ENCODE assay signal across 19 cellular contexts in genomic region chr22:35212020-35212419, GRCh38. TPM values are rescaled to one million over a fixed set of nuclear protein-coding genes. Genes with fewer than 3 reads are reported as not detected.
DNase-seq lines count a peak whose midpoint lies in the region; ATAC-seq and TF ChIP-seq lines count a peak whose summit lies in the region.
"Had no signal": no experiment of that assay in that cellular context is flagged by ENCODE, and none has a peak within 500 bp of the region (broad histone marks: within the 10 kb centered on the region; RNA-seq: fewer than 3 reads in every experiment).

No MANE protein-coding gene starts in this region.

- H4K20me1 ChIP-seq in IMR-90 (ENCODE audit: insufficient read depth, low read length) = no peaks in the 10 kb centered on the region

- no peaks in the 10 kb centered on the region for H3K79me1 ChIP-seq in IMR-90 (ENCODE audit: low read depth in 1 of 2, low read length in 2 of 2)

- H2AK9ac ChIP-seq in IMR-90 (replicated peaks; ENCODE audit: low read depth, low read length, poor library complexity) = no peak overlapping the region

- no peak overlapping the region for H4K5ac ChIP-seq in IMR-90 (ENCODE audit: low read depth, low read length)

- CTCF ChIA-PET in AG04450 (lab: Charles Lee) (no interaction called here), IMR-90 (lab: Yijun Ruan, JAX) (no interaction called here)

- in situ Hi-C loops in IMR-90 (cut with MboI; ENCODE audit: low sequenced_read_pairs) = no loop called here

- no peak for TF ChIP-seq POLR2A in IMR-90 (IDR thresholded peaks at IDR 0.05; ENCODE audit: low read depth, low read length)
- TF ChIP-seq POLR2A in body of pancreas (IDR thresholded peaks at IDR 0.05) = no peak

- no peak overlapping the region for H2AFZ ChIP-seq in IMR-90 (replicated peaks; ENCODE audit: low read length, poor library complexity)

- H2BK5ac ChIP-seq in IMR-90 (ENCODE audit: low read depth, low read length, poor library complexity, severe bottlenecking) = no peak overlapping the region

- no peak overlapping the region for H3K4ac ChIP-seq in IMR-90 (ENCODE audit: low read depth, low read length)

- no peak overlapping the region for H2BK20ac ChIP-seq in IMR-90 (ENCODE audit: low read depth, low read length)

- H2BK120ac ChIP-seq in IMR-90 (ENCODE audit: low read depth, low read length) = no peak overlapping the region

- TF ChIP-seq CTCF in AG04450 (IDR thresholded peaks at IDR 0.05; ENCODE audit: low read depth, low read length) (no peak), IMR-90 (conservative IDR thresholded peaks at IDR 0.05; ENCODE audit: low read depth, low read length) (no peak), body of pancreas (IDR thresholded peaks at IDR 0.05) (no peak)

- no peaks in the 10 kb centered on the region for H3K4me1 ChIP-seq in IMR-90 (ENCODE audit: control insufficient read depth, insufficient read depth, low read length)
- peaks cover 8% of the 10 kb centered on the region for H3K4me1 ChIP-seq in body of pancreas
- H3K4me1 ChIP-seq: esophagus squamous epithelium had no signal

- no peak overlapping the region for H3K56ac ChIP-seq in IMR-90 (ENCODE audit: extremely low read depth, insufficient read depth, low read length)

- H4K8ac ChIP-seq in IMR-90 (ENCODE audit: low read depth in 2 of 2, low read length in 2 of 2) = no peak overlapping the region

- no peak overlapping the region for H3K4me2 ChIP-seq in IMR-90 (ENCODE audit: low read depth, low read length)

- H3K23ac ChIP-seq in IMR-90 (ENCODE audit: low read depth, low read length) = no peak overlapping the region

- WGBS in IMR-90 (ENCODE audit: extremely low coverage in 2 of 2, insufficient read length in 1 of 2), 2 experiments = 0% methylated on average over 1 of the region's 3 CpGs; no CpG with 5 or more reads in 1 of the 2 experiments
- WGBS in body of pancreas, 2 donors = 28 to 37% methylated on average over 3 of the region's 3 CpGs

- dilution Hi-C loops in IMR-90 (cut with HindIII; ENCODE audit: low sequenced_read_pairs, unreplicated experiment) = no loop called here

- intact Hi-C loops in IMR-90 (cut with micrococcal nuclease) (no loop called here), body of pancreas (cut with DNase I) (no loop called here), posterior cingulate gyrus (cut with DNase I) (no loop called here)

- H2BK15ac ChIP-seq in IMR-90 (ENCODE audit: low read depth, low read length) = no peak overlapping the region

- H3K4me3 ChIP-seq in AG04450 (ENCODE audit: low read depth, low read length) (no peak overlapping the region), IMR-90 (ENCODE audit: insufficient read depth, low read depth, low read length) (no peak overlapping the region), body of pancreas (no peak overlapping the region)
- H3K4me3 ChIP-seq: coronary artery, esophagus squamous epithelium had no signal

- H3K27me3 ChIP-seq in AG04450 (ENCODE audit: control insufficient read depth, insufficient read depth, low read length) = peaks cover 6% of the 10 kb centered on the region
- peaks cover 2% of the 10 kb centered on the region for H3K27me3 ChIP-seq in IMR-90 (ENCODE audit: control insufficient read depth, insufficient read depth, low read length)
- H3K27me3 ChIP-seq in body of pancreas = no peaks in the 10 kb centered on the region
- H3K27me3 ChIP-seq: neutrophil had no signal

- no peak for TF ChIP-seq RAD21 in IMR-90 (IDR thresholded peaks at IDR 0.05; ENCODE audit: low read length)

- H3K36me3 ChIP-seq in IMR-90 (ENCODE audit: control insufficient read depth, insufficient read depth, low read length) (no peaks in the 10 kb centered on the region), body of pancreas (replicated peaks in 1 of 2; ENCODE audit: insufficient read depth in 1 of 2, low read depth in 2 of 2) (no peaks in the 10 kb centered on the region)
- H3K36me3 ChIP-seq: esophagus squamous epithelium, neutrophil had no signal

- no peak overlapping the region for H3K9ac ChIP-seq in IMR-90 (ENCODE audit: low read depth, low read length)

- no peak overlapping the region for H4K91ac ChIP-seq in IMR-90 (ENCODE audit: insufficient read depth, low read depth, low read length)

- no peak overlapping the region for H3K14ac ChIP-seq in IMR-90 (replicated peaks; ENCODE audit: low read depth, low read length)

- no peak overlapping the region for H2AK5ac ChIP-seq in IMR-90 (ENCODE audit: low read depth, low read length)

- H3K18ac ChIP-seq in IMR-90 (ENCODE audit: low read depth, low read length) = no peak overlapping the region

- DNase-seq in AG04450 (ENCODE audit: low read depth, low spot score) (peak; percentile 6), IMR-90 (peak; percentile 65), body of pancreas (peak; percentile 22 to 69 (median 46)), kidney glomerular epithelial cell (lab: John Stamatoyannopoulos, UW) (peak; percentile 29), posterior cingulate gyrus (no peak)
- no peak for DNase-seq in activated CD8-positive, alpha-beta memory T cell treated with anti-CD3 and anti-CD28 coated beads for 24 hours
- DNase-seq in NK-92 treated with Interleukin-12 subunit alpha and Interleukin-12 subunit beta, amount 100 ng/mL, for 24 hours (lab: John Stamatoyannopoulos, UW) = no peak
- DNase-seq: activated CD4-positive, alpha-beta T cell treated with anti-CD3 and anti-CD28 coated beads for 48 hours; Calu3; esophagus squamous epithelium; Karpas-422; NCI-H187; NCI-H69; stimulated activated naive CD8-positive, alpha-beta T cell treated with anti-CD3 and anti-CD28 coated beads, Interleukin-15, amount 100 ng/mL, for 72 hours; T-helper 17 cell had no signal

- no peaks in the 10 kb centered on the region for H3K9me1 ChIP-seq in IMR-90 (ENCODE audit: insufficient read depth, low read length)

- ATAC-seq in IMR-90 (ENCODE audit: low read depth) = no peak
- no peak for ATAC-seq in body of pancreas
- ATAC-seq in HG03439 (IDR thresholded peaks at IDR 0.05; ENCODE audit: unreplicated experiment) = no peak
- ATAC-seq: HCT116; stimulated activated naive CD8-positive, alpha-beta T cell treated with anti-CD3 and anti-CD28 coated beads, Interleukin-15, amount 100 ng/mL, for 72 hours; T-helper 17 cell had no signal

- no peaks in the 10 kb centered on the region for H3K9me3 ChIP-seq in AG04450 (ENCODE audit: control insufficient read depth, insufficient read depth, low read length)
- H3K9me3 ChIP-seq in IMR-90 (ENCODE audit: control insufficient read depth, insufficient read depth, low read length) = no peaks in the 10 kb centered on the region
- no peaks in the 10 kb centered on the region for H3K9me3 ChIP-seq in body of pancreas
- H3K9me3 ChIP-seq: esophagus squamous epithelium, neutrophil had no signal

- BruUV-seq in IMR-90 (replicated peaks; lab: Mats Ljungman, UMichigan) = no TSS peak

- POLR2A ChIA-PET in AG04450 (lab: Yijun Ruan, JAX) = no interaction called here
- POLR2A ChIA-PET in IMR-90 (lab: Charles Lee; ENCODE audit: unreplicated experiment) = interaction anchor here (0.5 kb wide), 1 partner anchor 1260 kb away, joined by 4 read pairs; no protein-coding TSS in a partner anchor

- H3K27ac ChIP-seq in AG04450 (ENCODE audit: low read depth, low read length) (no peak overlapping the region), IMR-90 (ENCODE audit: insufficient read depth, low read length) (no peak overlapping the region), body of pancreas (no peak overlapping the region)
- H3K27ac ChIP-seq: coronary artery, esophagus squamous epithelium, neutrophil had no signal

TF ChIP-seq in IMR-90, 13 proteins besides CTCF, POLR2A, EP300 and RAD21:
- TF ChIP-seq USF2 (IDR thresholded peaks at IDR 0.05; ENCODE audit: low read depth, low read length) (no peak), ELK1 (IDR thresholded peaks at IDR 0.05; ENCODE audit: borderline replicate concordance, low read depth, low read length) (no peak), MAFK (IDR thresholded peaks at IDR 0.05; ENCODE audit: low read depth, low read length) (no peak), RFX5 (IDR thresholded peaks at IDR 0.05; ENCODE audit: low read depth, low read length) (no peak), MAZ (IDR thresholded peaks at IDR 0.05; ENCODE audit: borderline replicate concordance, low read depth, low read length) (no peak), SMC3 (IDR thresholded peaks at IDR 0.05; ENCODE audit: low read depth, low read length) (no peak), FOS (IDR thresholded peaks at IDR 0.05; ENCODE audit: low read depth, low read length) (no peak)

RNA-seq across cellular contexts. Expression of gene HMGXB4, which starts 45.3 kb away (rescaled TPM):
- polyA plus RNA-seq in AG04450 (2011; rRNA removed) = 22.1 and 30.4 TPM in 2 replicates
- polyA minus RNA-seq in AG04450 (2011; rRNA and poly(A)+ RNA removed) = 28.6 and 38.3 TPM in 2 replicates
- 11.8 and 17.2 TPM in 2 replicates for total RNA-seq in IMR-90 (2012; rRNA removed)
- polyA plus RNA-seq in IMR-90 (2012; rRNA removed) = 16.5 and 18.5 TPM in 2 replicates
- 3.6 and 5.8 TPM in 2 replicates for polyA plus RNA-seq in IMR-90 (2012; cell fraction: cytosol; rRNA removed)
- polyA plus RNA-seq in IMR-90 (2012; cell fraction: nucleus; rRNA removed; ENCODE audit: low replicate concordance) = 4.5 and 21.8 TPM in 2 replicates
- total RNA-seq in body of pancreas = 10 to 100 TPM in 1 of 2 donors, 1 to 10 TPM in 1; 8.2 to 13.0 TPM

Comparison
In these comparisons a context has a peak if more than half of its experiments do, and no peak if none do; other contexts are left out.
1. DNase-seq: peak in AG04450 (single experiment), IMR-90 (single experiment), body of pancreas (4 of 4) and kidney glomerular epithelial cell (single experiment); none in activated CD8-positive, alpha-beta memory T cell treated with anti-CD3 and anti-CD28 coated beads for 24 hours (single experiment), posterior cingulate gyrus (0 of 10) and NK-92 treated with Interleukin-12 subunit alpha and Interleukin-12 subunit beta, amount 100 ng/mL, for 24 hours (single experiment).